ENCODE assay signal across 10 cellular contexts in the genomic region with DNA sequence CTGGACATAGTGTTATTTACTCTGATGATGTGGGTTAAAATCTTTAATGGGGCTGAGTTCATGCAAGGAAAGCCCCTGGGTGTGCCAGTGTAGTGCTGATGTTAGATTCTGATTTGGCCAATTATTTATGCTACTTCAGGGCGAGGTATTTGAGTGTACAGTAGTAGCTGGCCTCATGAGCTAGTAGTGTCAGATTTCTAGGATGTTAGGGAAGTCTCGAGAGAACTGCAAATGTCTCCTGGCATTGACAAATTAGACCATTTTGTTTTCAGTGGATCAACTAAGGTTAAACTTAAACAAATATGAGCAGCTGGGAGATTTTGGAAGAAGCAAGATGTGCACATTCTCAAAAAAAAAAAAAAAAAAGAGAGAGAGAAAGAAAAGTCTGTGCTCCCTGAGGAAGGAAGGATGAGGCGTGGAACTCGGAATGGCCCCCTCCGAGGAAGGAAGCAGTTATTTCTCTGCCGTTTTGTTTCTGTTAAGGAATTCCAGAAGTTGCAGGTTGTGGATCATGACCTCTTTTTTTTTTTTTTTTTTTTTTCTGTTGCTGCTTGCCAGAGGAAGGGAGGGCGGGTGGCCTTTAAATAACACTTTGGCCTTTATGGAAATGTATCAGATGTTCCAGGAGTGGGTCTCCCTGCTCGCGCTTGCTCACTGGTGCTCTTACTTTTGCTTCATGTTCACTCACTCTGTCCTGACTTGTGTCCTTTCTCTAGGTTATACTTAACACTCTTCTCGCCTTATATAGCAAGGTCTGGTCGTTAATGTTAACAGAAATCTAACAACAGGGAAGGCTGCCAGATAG.
DNase-seq lines count a peak whose midpoint lies in the region; ATAC-seq and TF ChIP-seq lines count a peak whose summit lies in the region.
"Had no signal": no experiment of that assay in that cellular context is flagged by ENCODE, and none has a peak within 500 bp of the region (broad histone marks: within the 10 kb centered on the region; RNA-seq: fewer than 3 reads in every experiment).

No MANE protein-coding gene starts in this region.

- peaks cover 13% of the 10 kb centered on the region for H3K36me3 Mint-ChIP-seq in neural progenitor cell

- no peaks in the 10 kb centered on the region for H3K9me3 Mint-ChIP-seq in neural progenitor cell
- H3K9me3 Mint-ChIP-seq: activated CD4-positive, alpha-beta memory T cell treated with anti-CD3 and anti-CD28 coated beads for 36 hours had no signal

- no peak for TF ChIP-seq CTCF in neural progenitor cell (IDR thresholded peaks at IDR 0.05)

- peak; percentile 62 for ATAC-seq in Right ventricle myocardium inferior

- intact Hi-C loops in Right ventricle myocardium inferior (cut with DNase I) (loop anchor here (2.0 to 5.0 kb wide), 3 partner anchors 28 to 41 kb away; no protein-coding TSS in a partner anchor), cardiac septum (cut with DNase I) (loop anchor here (2.0 to 5.0 kb wide), 2 partner anchors 28 to 41 kb away; no protein-coding TSS in a partner anchor)

- no peak overlapping the region for H3K4me3 ChIP-seq in neural progenitor cell

- H3K27me3 ChIP-seq in neural progenitor cell, result no peaks in the 10 kb centered on the region
- H3K27me3 ChIP-seq: BE2C had no signal

- DNase-seq in Right ventricle myocardium inferior (ENCODE audit: missing footprints) (no peak), cardiac septum (ENCODE audit: low spot score) (no peak), fibroblast of peridontal ligament (ENCODE audit: extremely low read depth) (peak; percentile 85), neural progenitor cell (ENCODE audit: low spot score) (no peak), SHP77 (lab: John Stamatoyannopoulos, UW) (no peak), superior temporal gyrus (ENCODE audit: extremely low spot score) (no peak), HuH-7.5 (ENCODE audit: low spot score) (no peak), NCI-H2227 (lab: John Stamatoyannopoulos, UW; ENCODE audit: unreplicated experiment) (no peak)
- DNase-seq: activated CD4-positive, alpha-beta memory T cell treated with anti-CD3 and anti-CD28 coated beads for 36 hours; BE2C had no signal

- H3K27ac ChIP-seq in neural progenitor cell, result no peak overlapping the region

- H3K4me2 ChIP-seq in neural progenitor cell, result no peak overlapping the region

- H3K9ac ChIP-seq in neural progenitor cell, result no peak overlapping the region

- no peaks in the 10 kb centered on the region for H3K9me3 ChIP-seq in neural progenitor cell (ENCODE audit: low read depth)
- H3K9me3 ChIP-seq: BE2C had no signal

- H3K4me3 Mint-ChIP-seq in neural progenitor cell, result no peak overlapping the region
- H3K4me3 Mint-ChIP-seq: activated CD4-positive, alpha-beta memory T cell treated with anti-CD3 and anti-CD28 coated beads for 36 hours had no signal

- H3F3A ChIP-seq in neural progenitor cell (ENCODE audit: low read depth), result no peaks in the 10 kb centered on the region

- H3K79me2 ChIP-seq in neural progenitor cell (ENCODE audit: low read depth), result no peaks in the 10 kb centered on the region

- no peaks in the 10 kb centered on the region for H4K20me1 ChIP-seq in neural progenitor cell (ENCODE audit: low read depth)

- H3K27me3 Mint-ChIP-seq in neural progenitor cell (ENCODE audit: insufficient read depth, low read depth), result no peaks in the 10 kb centered on the region
- H3K27me3 Mint-ChIP-seq: activated CD4-positive, alpha-beta memory T cell treated with anti-CD3 and anti-CD28 coated beads for 36 hours had no signal

- H3K36me3 ChIP-seq in neural progenitor cell, result no peaks in the 10 kb centered on the region
- H3K36me3 ChIP-seq: BE2C had no signal

- no peaks in the 10 kb centered on the region for H3K4me1 ChIP-seq in neural progenitor cell
- H3K4me1 ChIP-seq: BE2C had no signal

- H2AFZ ChIP-seq in neural progenitor cell (replicated peaks), result no peak overlapping the region

- H3K4me1 Mint-ChIP-seq in neural progenitor cell, result peaks cover 13% of the 10 kb centered on the region

- H3K27ac Mint-ChIP-seq in neural progenitor cell, result peak overlapping the region; percentile 14
- H3K27ac Mint-ChIP-seq: activated CD4-positive, alpha-beta memory T cell treated with anti-CD3 and anti-CD28 coated beads for 36 hours had no signal
